Comparison of ENCODE assay signal across 2 cellular contexts in genomic region chr11:14695656-14696055, GRCh38. TPM values are rescaled to one million over a fixed set of nuclear protein-coding genes. Genes with fewer than 3 reads are reported as not detected.
"Had no signal": no experiment of that assay in that cellular context is flagged by ENCODE, and none has a peak within 500 bp of the region (broad histone marks: within the 10 kb centered on the region; RNA-seq: fewer than 3 reads in every experiment).

No MANE protein-coding gene starts in this region.

RNA-seq across cellular contexts. Expression of gene PDE3B, which starts 52.1 kb away (rescaled TPM):
- total RNA-seq: LHCN-M2, M059J had no signal
